Comparison of ENCODE assay signal across 12 cellular contexts in the genomic region with DNA sequence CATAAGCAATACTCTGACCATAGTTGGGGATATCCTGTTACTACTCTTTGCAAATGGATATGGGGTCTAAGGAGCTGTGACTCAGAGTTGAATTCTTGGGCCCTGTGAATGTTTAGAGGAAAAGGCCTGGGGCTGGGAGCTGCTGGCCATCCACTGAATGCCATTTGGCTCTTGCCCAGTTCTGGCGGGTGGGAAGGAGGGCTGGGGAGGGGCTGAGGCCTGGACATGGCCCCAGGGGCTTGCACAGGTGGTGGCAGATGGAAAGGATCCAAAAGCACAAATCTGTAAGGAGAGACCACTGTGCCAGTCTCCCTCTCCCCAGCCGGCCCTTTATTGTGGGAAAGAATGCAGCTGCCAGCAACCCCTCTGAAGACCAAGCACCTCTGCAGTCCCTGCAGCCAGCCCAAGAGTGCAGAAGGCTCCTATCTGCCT. TPM values are rescaled to one million over a fixed set of nuclear protein-coding genes. Genes with fewer than 3 reads are reported as not detected.
DNase-seq lines count a peak whose midpoint lies in the region; ATAC-seq and TF ChIP-seq lines count a peak whose summit lies in the region.
"Had no signal": no experiment of that assay in that cellular context is flagged by ENCODE, and none has a peak within 500 bp of the region (broad histone marks: within the 10 kb centered on the region; RNA-seq: fewer than 3 reads in every experiment).

No MANE protein-coding gene starts in this region.

- peak overlapping the region; percentile 54 for H3K27ac ChIP-seq in trophoblast cell (ENCODE audit: low read depth, low read length)
- H3K27ac ChIP-seq: parathyroid adenoma had no signal

- no peak for TF ChIP-seq CTCF in epithelial cell of esophagus (IDR thresholded peaks at IDR 0.05; ENCODE audit: insufficient read depth, low read depth, low read length, missing control alignments)

- H3K36me3 ChIP-seq in trophoblast cell (ENCODE audit: control insufficient read depth in 1 of 2, insufficient read depth in 2 of 2, low read length in 2 of 2): peaks cover 12 to 16% of the 10 kb centered on the region in 2 experiments

- H3K4me3 ChIP-seq in epithelial cell of esophagus (ENCODE audit: low read length) (no peak overlapping the region), trophoblast cell (ENCODE audit: low read depth, low read length) (no peak overlapping the region)
- H3K4me3 ChIP-seq: heart right ventricle had no signal

- H3K79me1 ChIP-seq in trophoblast cell (ENCODE audit: low read length): peaks cover 15% of the 10 kb centered on the region

- no peak overlapping the region for H2AFZ ChIP-seq in trophoblast cell (ENCODE audit: insufficient read depth, low read length, poor library complexity)
- H2AFZ ChIP-seq: parathyroid adenoma had no signal

- no peak overlapping the region for H3K4ac ChIP-seq in trophoblast cell (ENCODE audit: low read depth, low read length)

- WGBS in trophoblast cell (ENCODE audit: extremely low coverage, insufficient coverage, insufficient read length): no CpG with 5 or more reads among the region's 2 CpGs

- peak; percentile 93 for DNase-seq in EH (ENCODE audit: low read depth)
- DNase-seq in NCI-H69 (lab: John Stamatoyannopoulos, UW): peak; percentile 97
- peak; percentile 29 for DNase-seq in epithelial cell of esophagus (ENCODE audit: low read depth)
- no peak for DNase-seq in trophoblast cell
- no peak for DNase-seq in effector CD4-positive, alpha-beta T cell
- DNase-seq: activated CD4-positive, alpha-beta T cell treated with anti-CD3 and anti-CD28 coated beads for 1 hour; heart right ventricle had no signal

- peak overlapping the region; percentile 12 for H2BK5ac ChIP-seq in trophoblast cell (ENCODE audit: low read depth, low read length, poor library complexity)

- peaks cover 58 to 64% of the 10 kb centered on the region in 2 experiments for H3K4me1 ChIP-seq in trophoblast cell (ENCODE audit: control insufficient read depth in 1 of 2, insufficient read depth in 2 of 2, low read length in 2 of 2)
- H3K4me1 ChIP-seq: parathyroid adenoma had no signal

- peak overlapping the region; percentile 37 for H3K18ac ChIP-seq in trophoblast cell (ENCODE audit: low read length)

- no peak overlapping the region for H4K12ac ChIP-seq in trophoblast cell (ENCODE audit: low read depth, low read length)

- H4K91ac ChIP-seq in trophoblast cell (ENCODE audit: low read depth, low read length): no peak overlapping the region

- H3K27me3 ChIP-seq in trophoblast cell (ENCODE audit: insufficient read depth, low read length): no peaks in the 10 kb centered on the region
- H3K27me3 ChIP-seq: heart right ventricle had no signal

- H3K23ac ChIP-seq in trophoblast cell (ENCODE audit: low read length): no peak overlapping the region

- H2AK5ac ChIP-seq in trophoblast cell (ENCODE audit: low read length): no peak overlapping the region

- H2BK12ac ChIP-seq in trophoblast cell (ENCODE audit: low read length): no peak overlapping the region

- no peak overlapping the region for H3K9ac ChIP-seq in trophoblast cell (ENCODE audit: low read length)
- H3K9ac ChIP-seq: parathyroid adenoma had no signal

- ATAC-seq in GM19455 (IDR thresholded peaks at IDR 0.05; ENCODE audit: unreplicated experiment) (no peak), GM19023 (IDR thresholded peaks at IDR 0.05; ENCODE audit: unreplicated experiment) (no peak), HG03439 (IDR thresholded peaks at IDR 0.05; ENCODE audit: unreplicated experiment) (no peak)
- ATAC-seq: heart right ventricle, HepG2 had no signal

- peak overlapping the region; percentile 2 for H3K4me2 ChIP-seq in trophoblast cell (ENCODE audit: low read length)

- peaks cover 29% of the 10 kb centered on the region for H3K79me2 ChIP-seq in trophoblast cell (ENCODE audit: control insufficient read depth, insufficient read depth, low read length, poor library complexity)
- H3K79me2 ChIP-seq: parathyroid adenoma had no signal

- no peak overlapping the region for H2BK120ac ChIP-seq in trophoblast cell (ENCODE audit: insufficient read depth, low read length, poor library complexity)

- no peaks in the 10 kb centered on the region for H3K9me3 ChIP-seq in trophoblast cell (ENCODE audit: insufficient read depth, low read depth, low read length)
- H3K9me3 ChIP-seq: heart right ventricle had no signal

- peak overlapping the region; percentile 23 for H4K8ac ChIP-seq in trophoblast cell (ENCODE audit: low read depth, low read length)

- H3K14ac ChIP-seq in trophoblast cell (ENCODE audit: low read length): no peak overlapping the region

RNA-seq across cellular contexts. Expression of gene PLXNA2, which starts 12.2 kb away (rescaled TPM):
- polyA plus RNA-seq in trophoblast cell (2013): 35.3 and 35.7 TPM in 2 replicates

Comparison
In these comparisons a context has a peak if more than half of its experiments do, and no peak if none do; other contexts are left out.
1. DNase-seq: peak in EH (single experiment), NCI-H69 (single experiment) and epithelial cell of esophagus (single experiment); none in trophoblast cell (0 of 2) and effector CD4-positive, alpha-beta T cell (single experiment).